8 cellular contexts compared by ENCODE assay signal in the genomic region with DNA sequence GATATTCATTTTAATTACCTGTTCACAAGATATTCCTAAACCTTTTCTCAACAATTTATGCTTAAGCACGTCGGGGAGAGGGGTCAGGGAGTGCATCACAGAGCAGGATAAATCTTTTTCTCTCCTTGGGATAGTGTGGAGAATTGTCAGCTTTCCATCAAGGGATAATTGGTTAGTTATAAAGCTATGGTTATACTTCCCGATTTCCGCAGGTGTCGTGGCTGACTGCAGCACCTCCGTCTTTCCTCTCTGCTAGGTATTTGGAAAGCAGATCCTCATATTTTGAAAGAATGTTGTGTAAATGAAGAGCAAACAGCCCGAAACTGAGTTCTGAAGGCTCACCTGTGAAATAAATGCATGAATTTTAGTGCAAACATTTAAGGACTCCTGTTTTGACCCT. TPM values are rescaled to one million over a fixed set of nuclear protein-coding genes. Genes with fewer than 3 reads are reported as not detected.
DNase-seq lines count a peak whose midpoint lies in the region; TF ChIP-seq lines count a peak whose summit lies in the region.

No MANE protein-coding gene starts in this region.

- no peaks in the 10 kb centered on the region for H3K9me3 ChIP-seq in suprapubic skin

- no peaks in the 10 kb centered on the region for H3K27me3 Mint-ChIP-seq in T-helper 1 cell treated with Interleukin-12 subunit alpha and Interleukin-12 subunit beta and Interleukin-4 antibody, amounts not matched to agents 30 μg/mL and 1 μg/mL, for 36 hours (ENCODE audit: low read depth)
- H3K27me3 Mint-ChIP-seq in activated naive CD8-positive, alpha-beta T cell, result no peaks in the 10 kb centered on the region

- H3K27ac Mint-ChIP-seq in T-helper 1 cell treated with Interleukin-12 subunit alpha and Interleukin-12 subunit beta and Interleukin-4 antibody, amounts not matched to agents 30 μg/mL and 1 μg/mL, for 36 hours, result no peak overlapping the region
- H3K27ac Mint-ChIP-seq in activated naive CD8-positive, alpha-beta T cell, result peak overlapping the region; percentile 92

- H3K27me3 ChIP-seq in kidney epithelial cell (ENCODE audit: control insufficient read depth, insufficient read depth, low read length) (no peaks in the 10 kb centered on the region), suprapubic skin (no peaks in the 10 kb centered on the region)

- H3K36me3 ChIP-seq in kidney epithelial cell (ENCODE audit: control insufficient read depth, insufficient read depth, low read length) (no peaks in the 10 kb centered on the region), suprapubic skin (peaks cover 23% of the 10 kb centered on the region)

- H3K36me3 Mint-ChIP-seq in T-helper 1 cell treated with Interleukin-12 subunit alpha and Interleukin-12 subunit beta and Interleukin-4 antibody, amounts not matched to agents 30 μg/mL and 1 μg/mL, for 36 hours (ENCODE audit: low read depth), result no peaks in the 10 kb centered on the region
- peaks cover 3% of the 10 kb centered on the region for H3K36me3 Mint-ChIP-seq in activated naive CD8-positive, alpha-beta T cell

- no peak for TF ChIP-seq POLR2A in suprapubic skin (IDR thresholded peaks at IDR 0.05)

- H3K27ac ChIP-seq in suprapubic skin, result peak overlapping the region; percentile 89

- H3K4me1 ChIP-seq in suprapubic skin, result peaks cover 8% of the 10 kb centered on the region

- peak overlapping the region; percentile 92 for H3K4me3 Mint-ChIP-seq in T-helper 1 cell treated with Interleukin-12 subunit alpha and Interleukin-12 subunit beta and Interleukin-4 antibody, amounts not matched to agents 30 μg/mL and 1 μg/mL, for 36 hours
- peak overlapping the region; percentile 98 for H3K4me3 Mint-ChIP-seq in activated naive CD8-positive, alpha-beta T cell

- H3K4me3 ChIP-seq in kidney epithelial cell (ENCODE audit: low read depth, low read length) (peak overlapping the region; percentile 73), suprapubic skin (peak overlapping the region; percentile 85)

- TF ChIP-seq EP300 in suprapubic skin (IDR thresholded peaks at IDR 0.05), result no peak

- H3K9me3 Mint-ChIP-seq in T-helper 1 cell treated with Interleukin-12 subunit alpha and Interleukin-12 subunit beta and Interleukin-4 antibody, amounts not matched to agents 30 μg/mL and 1 μg/mL, for 36 hours, result no peaks in the 10 kb centered on the region
- H3K9me3 Mint-ChIP-seq in activated naive CD8-positive, alpha-beta T cell (ENCODE audit: low read depth), result no peaks in the 10 kb centered on the region

- TF ChIP-seq CTCF in kidney epithelial cell (IDR thresholded peaks at IDR 0.05; ENCODE audit: insufficient read depth, low read length, poor library complexity, severe bottlenecking) (no peak), suprapubic skin (IDR thresholded peaks at IDR 0.05) (no peak)

- H3K4me1 Mint-ChIP-seq in T-helper 1 cell treated with Interleukin-12 subunit alpha and Interleukin-12 subunit beta and Interleukin-4 antibody, amounts not matched to agents 30 μg/mL and 1 μg/mL, for 36 hours (ENCODE audit: low read depth), result peaks cover 13% of the 10 kb centered on the region
- peaks cover 22% of the 10 kb centered on the region for H3K4me1 Mint-ChIP-seq in activated naive CD8-positive, alpha-beta T cell (ENCODE audit: low read depth)

- 24% methylated on average over 7 of the region's 7 CpGs for WGBS in suprapubic skin

- DNase-seq in T-helper 1 cell (no peak), kidney epithelial cell (ENCODE audit: low read depth) (no peak), suprapubic skin (ENCODE audit: low spot score in 2 of 2) (no peak), cerebellar nuclear complex (lab: John Stamatoyannopoulos, UW) (no peak), NCI-H1048 (lab: John Stamatoyannopoulos, UW) (no peak)
- DNase-seq in activated effector memory CD4-positive, alpha-beta T cell treated with Interleukin-2 at 50 U/mL for 16 hours, result no peak

RNA-seq across cellular contexts. Expression of a gene that starts 0.8 kb away (rescaled TPM):
- total RNA-seq in kidney epithelial cell, result 21.3 and 34.5 TPM in 2 replicates
- total RNA-seq in suprapubic skin, result 10 to 100 TPM in 3 of 4 donors, 1 to 10 TPM in 1; 9.8 to 48.9 (median 21.2) TPM
